14 cellular contexts compared by ENCODE assay signal in genomic region chr14:23004274-23004673, GRCh38. TPM values are rescaled to one million over a fixed set of nuclear protein-coding genes. Genes with fewer than 3 reads are reported as not detected.
A peak's percentile ranks its signal among the peaks of the same experiment; 100 is the strongest.
DNase-seq lines count a peak whose midpoint lies in the region; ATAC-seq, FAIRE-seq and TF ChIP-seq lines count a peak whose summit lies in the region.
"Not testable (repeated sequence)": the region's sequence is repeated elsewhere in the genome, so short reads cannot be mapped to it uniquely, and the experiment has no call there.
"Had no signal": no experiment of that assay in that cellular context is flagged by ENCODE, and none has a peak within 500 bp of the region (broad histone marks: within the 10 kb centered on the region; RNA-seq: fewer than 3 reads in every experiment).

No MANE protein-coding gene starts in this region.

- peaks cover 38% of the 10 kb centered on the region for H3K79me2 ChIP-seq in K562 (ENCODE audit: control insufficient read depth, insufficient read depth, low read length)

- TF ChIP-seq CTCF in A549 (IDR thresholded peaks at IDR 0.05); K562 (IDR thresholded peaks at IDR 0.05 in 2 of 3, conservative IDR thresholded peaks at IDR 0.05 in 1 of 3; ENCODE audit: insufficient read depth in 2 of 3, low read depth in 1 of 3, low read length in 3 of 3); epithelial cell of esophagus (IDR thresholded peaks at IDR 0.05; ENCODE audit: insufficient read depth, low read depth, low read length, missing control alignments); neural crest cell (conservative IDR thresholded peaks at IDR 0.05): not testable (repeated sequence)

- in situ Hi-C loops in K562 (cut with MboI) = not testable (repeated sequence)

- intact Hi-C loops in K562 (cut with micrococcal nuclease) = not testable (repeated sequence)

- H3K36me3 ChIP-seq in K562 (ENCODE audit: control insufficient read depth, insufficient read depth, low read length) = not testable (repeated sequence)

- POLR2A ChIA-PET in A549 (lab: Yijun Ruan, JAX) = not testable (repeated sequence)
- POLR2A ChIA-PET in K562 (lab: Yijun Ruan, JAX) = interaction anchor here (0.6 to 1.3 kb wide), 3 partner anchors 8 to 51 kb away, joined by 3 to 5 read pairs (median 4); no protein-coding TSS in a partner anchor

- not testable (repeated sequence) for FAIRE-seq in A549 (lab: Jason Lieb, UNC); K562 (lab: Jason Lieb, UNC)

- peak overlapping the region; percentile 12 for H3K27ac Mint-ChIP-seq in neural crest cell (ENCODE audit: unreplicated experiment)

- H3K4me3 Mint-ChIP-seq in neural crest cell = peak overlapping the region; percentile 80

- H4K20me1 ChIP-seq in K562 (replicated peaks; ENCODE audit: control insufficient read depth, insufficient read depth, low read length) = not testable (repeated sequence)

- ATAC-seq in A549, K562: not testable (repeated sequence)

- not testable (repeated sequence) for H3K9me1 ChIP-seq in K562 (ENCODE audit: control insufficient read depth, insufficient read depth, low read length)

- not testable (repeated sequence) for H3K9me3 Mint-ChIP-seq in neural crest cell

- H3K9ac ChIP-seq in K562 (ENCODE audit: insufficient read depth in 1 of 2, low read depth in 2 of 2, low read length in 2 of 2) = not testable (repeated sequence)

- TF ChIP-seq POLR2A in A549 (IDR thresholded peaks at IDR 0.05; ENCODE audit: low read length); K562 (conservative IDR thresholded peaks at IDR 0.05): not testable (repeated sequence)

- not testable (repeated sequence) for DNase-seq in A549 (ENCODE audit: low read depth in 1 of 2, low spot score in 1 of 2); K562 (ENCODE audit: extremely low read depth in 1 of 4, low spot score in 3 of 4); neural crest cell (ENCODE audit: low read depth, low spot score)
- peak; percentile 34 for DNase-seq in epithelial cell of esophagus (ENCODE audit: low read depth)

- CTCF ChIA-PET in A549 (lab: Yijun Ruan, JAX) = interaction anchor here (0.6 to 34.0 kb wide), 3 partner anchors 17 to 123 kb away, joined by 3 to 1206 read pairs (median 18); partner anchors contain the start of genes CDH24 and PSMB11
- CTCF ChIA-PET in K562 (lab: Yijun Ruan, JAX; ENCODE audit: low intra/inter-chr PET ratio) = not testable (repeated sequence)

- H3K27ac ChIP-seq in A549; K562 (ENCODE audit: extremely low read depth, low read depth, low read length): not testable (repeated sequence)

- H3K4me2 ChIP-seq in A549; K562 (ENCODE audit: insufficient read depth, low read length): not testable (repeated sequence)

- 98% methylated on average over 4 of the region's 4 CpGs for WGBS in A549 (ENCODE audit: missing lambda C conversion rate)
- 91% methylated on average over 4 of the region's 4 CpGs for WGBS in K562 (ENCODE audit: insufficient coverage, low coverage, missing lambda C conversion rate)

- H3K4me1 ChIP-seq in A549 (peaks cover 24% of the 10 kb centered on the region), K562 (replicated peaks in 1 of 2; ENCODE audit: control insufficient read depth in 2 of 2, insufficient read depth in 2 of 2, low read length in 2 of 2) (peaks cover 24 to 27% of the 10 kb centered on the region in 2 experiments)

- not testable (repeated sequence) for H3K27me3 ChIP-seq in K562 (ENCODE audit: control insufficient read depth in 2 of 2, insufficient read depth in 2 of 2, low read length in 2 of 2)

- BruUV-seq in K562 (replicated peaks; lab: Mats Ljungman, UMichigan) = not testable (repeated sequence)

- not testable (repeated sequence) for H2AFZ ChIP-seq in K562 (ENCODE audit: low read depth, low read length)

- H3K27me3 Mint-ChIP-seq in neural crest cell (ENCODE audit: low read depth) = not testable (repeated sequence)

- not testable (repeated sequence) for H3K4me3 ChIP-seq in A549; K562; epithelial cell of esophagus (ENCODE audit: low read length)

- H3K4me1 Mint-ChIP-seq in neural crest cell = peaks cover 34% of the 10 kb centered on the region

- not testable (repeated sequence) for H3K9me3 ChIP-seq in A549; K562 (replicated peaks; ENCODE audit: control insufficient read depth, insufficient read depth, low read depth, low read length)

- H3K36me3 Mint-ChIP-seq in neural crest cell (ENCODE audit: low read depth) = not testable (repeated sequence)

- not testable (repeated sequence) for TF ChIP-seq EP300 in A549 (IDR thresholded peaks at IDR 0.05); K562 (IDR thresholded peaks at IDR 0.05; ENCODE audit: low read length)

- TF ChIP-seq RAD21 in A549 (conservative IDR thresholded peaks at IDR 0.05 in 1 of 2, IDR thresholded peaks at IDR 0.05 in 1 of 2); K562 (CRISPR knock-in tag; conservative IDR thresholded peaks at IDR 0.05 in 1 of 2, IDR thresholded peaks at IDR 0.05 in 1 of 2): not testable (repeated sequence)

RNA-seq across cellular contexts. Expression of gene C14orf93, which starts 5.7 kb away (rescaled TPM):
- polyA plus RNA-seq in A549 (2011; rRNA removed) = 9.7 and 10.1 TPM in 2 replicates
- polyA plus RNA-seq in A549 (2012; cell fraction: cytosol; rRNA removed) = 7.8 and 8.4 TPM in 2 replicates
- polyA plus RNA-seq in A549 (2012; cell fraction: nucleus; rRNA removed) = 18.6 and 22.8 TPM in 2 replicates
- polyA plus RNA-seq in A549 (2017; fragmentation: RNase III; extraction: RNeasy Plus Mini Kit Qiagen cat#74134 plus additional on column Dnase treatment) = 5.6 to 6.8 TPM (median 5.7 TPM) in 3 replicates
- 16.3 and 18.8 TPM in 2 replicates for polyA minus RNA-seq in A549 (2011; rRNA and poly(A)+ RNA removed)
- 17.1 and 22.1 TPM in 2 replicates for total RNA-seq in K562 (2011; cell fraction: chromatin; rRNA removed; ENCODE audit: low replicate concordance)
- total RNA-seq in K562 (2011; cell fraction: nucleolus; rRNA removed) = 11.1 and 12.5 TPM in 2 replicates
- 12.4 and 13.6 TPM in 2 replicates for total RNA-seq in K562 (2011; cell fraction: nucleoplasm; rRNA removed)
- total RNA-seq in K562 (2014; rRNA removed) = 17.0 and 18.7 TPM in 2 replicates
- 11.1 and 12.9 TPM in 2 replicates for total RNA-seq in K562 (2014; rRNA removed; fragmentation: Illumina TruSeq; extraction: Trizol)
- 11.8 and 14.8 TPM in 2 replicates for total RNA-seq in K562 (2015; rRNA removed; fragmentation: Illumina TruSeq; extraction: Trizol)
- total RNA-seq in K562 (2021) = 15.9 and 16.1 TPM in 2 replicates
- 20.4 and 23.1 TPM in 2 replicates for polyA plus RNA-seq in K562 (2011; rRNA removed)
- polyA plus RNA-seq in K562 (2011; cell fraction: cytosol; rRNA removed) = 24.5 and 29.4 TPM in 2 replicates
- polyA plus RNA-seq in K562 (2011; cell fraction: nucleus; rRNA removed) = 21.8 and 24.5 TPM in 2 replicates
- polyA plus RNA-seq in K562 (2012) = 11.8 and 23.7 TPM in 2 replicates
- polyA plus RNA-seq in K562 (2014; fragmentation: Illumina TruSeq; extraction: Trizol) = 22.0 and 26.3 TPM in 2 replicates
- 1 to 10 TPM; 2.2 to 3.0 TPM for polyA plus RNA-seq in K562 (2014; fragmentation: Nextera tagmentation; extraction: Ambion mirVana)
- 22.4 and 24.3 TPM in 2 replicates for polyA plus RNA-seq in K562 (2014; rRNA removed)
- polyA minus RNA-seq in K562 (2011; rRNA and poly(A)+ RNA removed) = 28.0 and 29.8 TPM in 2 replicates
- 9.7 and 11.8 TPM in 2 replicates for polyA minus RNA-seq in K562 (2011; cell fraction: cytosol; rRNA and poly(A)+ RNA removed)
- polyA minus RNA-seq in K562 (2011; cell fraction: nucleus; rRNA and poly(A)+ RNA removed) = 5.3 and 7.0 TPM in 2 replicates
- 11.5 and 13.6 TPM in 2 replicates for total RNA-seq in neural crest cell

RNA-seq across cellular contexts. Expression of gene AJUBA, which starts 21.9 kb away (rescaled TPM):
- 98.0 and 152 TPM in 2 replicates for polyA plus RNA-seq in A549 (2011; rRNA removed)
- 46.7 and 67.4 TPM in 2 replicates for polyA plus RNA-seq in A549 (2012; cell fraction: cytosol; rRNA removed)
- polyA plus RNA-seq in A549 (2012; cell fraction: nucleus; rRNA removed) = 71.5 and 76.7 TPM in 2 replicates
- polyA plus RNA-seq in A549 (2017; fragmentation: RNase III; extraction: RNeasy Plus Mini Kit Qiagen cat#74134 plus additional on column Dnase treatment) = 53.4 to 68.0 TPM (median 59.0 TPM) in 3 replicates
- 137 and 160 TPM in 2 replicates for polyA minus RNA-seq in A549 (2011; rRNA and poly(A)+ RNA removed)
- total RNA-seq in K562 (2011; cell fraction: chromatin; rRNA removed; ENCODE audit: low replicate concordance) = 12.8 and 18.9 TPM in 2 replicates
- 9.2 and 10.0 TPM in 2 replicates for total RNA-seq in K562 (2011; cell fraction: nucleolus; rRNA removed)
- 10.9 and 18.6 TPM in 2 replicates for total RNA-seq in K562 (2011; cell fraction: nucleoplasm; rRNA removed)
- 3.3 and 5.3 TPM in 2 replicates for total RNA-seq in K562 (2014; rRNA removed)
- total RNA-seq in K562 (2014; rRNA removed; fragmentation: Illumina TruSeq; extraction: Trizol) = 3.1 and 3.2 TPM in 2 replicates
- total RNA-seq in K562 (2015; rRNA removed; fragmentation: Illumina TruSeq; extraction: Trizol) = 1.5 and 1.8 TPM in 2 replicates
- total RNA-seq in K562 (2021) = 2.9 and 4.3 TPM in 2 replicates
- polyA plus RNA-seq in K562 (2011; rRNA removed) = 4.7 and 6.4 TPM in 2 replicates
- polyA plus RNA-seq in K562 (2011; cell fraction: cytosol; rRNA removed) = 3.5 and 5.2 TPM in 2 replicates
- polyA plus RNA-seq in K562 (2011; cell fraction: nucleus; rRNA removed) = 7.3 and 10.0 TPM in 2 replicates
- 3.0 and 13.8 TPM in 2 replicates for polyA plus RNA-seq in K562 (2012)
- polyA plus RNA-seq in K562 (2014; fragmentation: Illumina TruSeq; extraction: Trizol) = 2.3 and 2.8 TPM in 2 replicates
- 1 to 10 TPM in 1 of 2 experiments, under 1 TPM in 1; 0.73 to 1.6 TPM for polyA plus RNA-seq in K562 (2014; fragmentation: Nextera tagmentation; extraction: Ambion mirVana)
- polyA plus RNA-seq in K562 (2014; rRNA removed) = 2.0 and 2.2 TPM in 2 replicates
- polyA minus RNA-seq in K562 (2011; rRNA and poly(A)+ RNA removed) = 10.0 and 10.6 TPM in 2 replicates
- polyA minus RNA-seq in K562 (2011; cell fraction: cytosol; rRNA and poly(A)+ RNA removed) = 3.7 and 4.5 TPM in 2 replicates
- polyA minus RNA-seq in K562 (2011; cell fraction: nucleus; rRNA and poly(A)+ RNA removed) = 4.7 and 9.6 TPM in 2 replicates
- total RNA-seq in neural crest cell = 32.8 and 33.1 TPM in 2 replicates
- polyA plus RNA-seq: CD14-positive monocyte had no signal

RNA-seq across cellular contexts. Expression of gene PSMB5, which starts 30.4 kb away (rescaled TPM):
- polyA plus RNA-seq in A549 (2011; rRNA removed) = 283 and 337 TPM in 2 replicates
- polyA plus RNA-seq in A549 (2012; cell fraction: cytosol; rRNA removed) = 501 and 506 TPM in 2 replicates
- polyA plus RNA-seq in A549 (2012; cell fraction: nucleus; rRNA removed) = 330 and 348 TPM in 2 replicates
- 352 to 365 TPM (median 363 TPM) in 3 replicates for polyA plus RNA-seq in A549 (2017; fragmentation: RNase III; extraction: RNeasy Plus Mini Kit Qiagen cat#74134 plus additional on column Dnase treatment)
- 282 and 294 TPM in 2 replicates for polyA minus RNA-seq in A549 (2011; rRNA and poly(A)+ RNA removed)
- total RNA-seq in K562 (2011; cell fraction: chromatin; rRNA removed; ENCODE audit: low replicate concordance) = 49.0 and 108 TPM in 2 replicates
- total RNA-seq in K562 (2011; cell fraction: nucleolus; rRNA removed) = 166 and 172 TPM in 2 replicates
- total RNA-seq in K562 (2011; cell fraction: nucleoplasm; rRNA removed) = 110 and 115 TPM in 2 replicates
- 279 and 297 TPM in 2 replicates for total RNA-seq in K562 (2014; rRNA removed)
- total RNA-seq in K562 (2014; rRNA removed; fragmentation: Illumina TruSeq; extraction: Trizol) = 204 and 223 TPM in 2 replicates
- 210 and 212 TPM in 2 replicates for total RNA-seq in K562 (2015; rRNA removed; fragmentation: Illumina TruSeq; extraction: Trizol)
- total RNA-seq in K562 (2021) = 198 and 218 TPM in 2 replicates
- 273 and 285 TPM in 2 replicates for polyA plus RNA-seq in K562 (2011; rRNA removed)
- polyA plus RNA-seq in K562 (2011; cell fraction: cytosol; rRNA removed) = 421 and 454 TPM in 2 replicates
- 100 and 125 TPM in 2 replicates for polyA plus RNA-seq in K562 (2011; cell fraction: nucleus; rRNA removed)
- polyA plus RNA-seq in K562 (2012) = 194 and 217 TPM in 2 replicates
- 194 and 201 TPM in 2 replicates for polyA plus RNA-seq in K562 (2014; fragmentation: Illumina TruSeq; extraction: Trizol)
- 1,000 to 10,000 TPM; 1,679 to 1,870 TPM for polyA plus RNA-seq in K562 (2014; fragmentation: Nextera tagmentation; extraction: Ambion mirVana)
- 249 and 269 TPM in 2 replicates for polyA plus RNA-seq in K562 (2014; rRNA removed)
- 242 and 304 TPM in 2 replicates for polyA minus RNA-seq in K562 (2011; rRNA and poly(A)+ RNA removed)
- 130 and 188 TPM in 2 replicates for polyA minus RNA-seq in K562 (2011; cell fraction: cytosol; rRNA and poly(A)+ RNA removed)
- polyA minus RNA-seq in K562 (2011; cell fraction: nucleus; rRNA and poly(A)+ RNA removed) = 61.7 and 82.4 TPM in 2 replicates
- 199 and 215 TPM in 2 replicates for total RNA-seq in neural crest cell

RNA-seq across cellular contexts. Expression of gene PSMB11, which starts 37.7 kb away (rescaled TPM):
- polyA plus RNA-seq in A549 (2011; rRNA removed) (not detected in 2 replicates), A549 (2017; fragmentation: RNase III; extraction: RNeasy Plus Mini Kit Qiagen cat#74134 plus additional on column Dnase treatment) (not detected in 3 replicates), K562 (2011; rRNA removed) (not detected in 2 replicates), K562 (2014; fragmentation: Illumina TruSeq; extraction: Trizol) (not detected in 2 replicates), K562 (2014; fragmentation: Nextera tagmentation; extraction: Ambion mirVana) (not detected), K562 (2014; rRNA removed) (not detected in 2 replicates)
- not detected in 2 replicates for polyA plus RNA-seq in A549 (2012; cell fraction: cytosol; rRNA removed)
- polyA plus RNA-seq in A549 (2012; cell fraction: nucleus; rRNA removed) = not detected in 2 replicates
- polyA minus RNA-seq in A549 (2011; rRNA and poly(A)+ RNA removed) = not detected in 2 replicates
- total RNA-seq in K562 (2011; cell fraction: chromatin; rRNA removed; ENCODE audit: low replicate concordance) = not detected in 2 replicates
- total RNA-seq in K562 (2011; cell fraction: nucleolus; rRNA removed) = 0.17 TPM in 1 of 2 replicates, not detected in the other
- not detected in 2 replicates for total RNA-seq in K562 (2011; cell fraction: nucleoplasm; rRNA removed)
- total RNA-seq in K562 (2014; rRNA removed) (not detected in 2 replicates), K562 (2014; rRNA removed; fragmentation: Illumina TruSeq; extraction: Trizol) (not detected in 2 replicates), K562 (2015; rRNA removed; fragmentation: Illumina TruSeq; extraction: Trizol) (not detected in 2 replicates), K562 (2021) (not detected in 2 replicates), neural crest cell (not detected in 2 replicates)
- polyA plus RNA-seq in K562 (2011; cell fraction: cytosol; rRNA removed) = 0.06 TPM in 1 of 2 replicates, not detected in the other
- not detected in 2 replicates for polyA plus RNA-seq in K562 (2011; cell fraction: nucleus; rRNA removed)
- not detected in 2 replicates for polyA plus RNA-seq in K562 (2012)
- polyA minus RNA-seq in K562 (2011; rRNA and poly(A)+ RNA removed) = not detected in 2 replicates
- not detected in 2 replicates for polyA minus RNA-seq in K562 (2011; cell fraction: cytosol; rRNA and poly(A)+ RNA removed)
- not detected in 2 replicates for polyA minus RNA-seq in K562 (2011; cell fraction: nucleus; rRNA and poly(A)+ RNA removed)
- total RNA-seq: A172; A673; CD4-positive, alpha-beta memory T cell; CD4-positive, CD25-positive, alpha-beta regulatory T cell; CD8-positive, alpha-beta memory T cell; Daoy; G401; GM12878 had no signal
- polyA plus RNA-seq: AG04450; CD14-positive monocyte; CD4-positive, alpha-beta memory T cell; CD4-positive, CD25-positive, alpha-beta regulatory T cell; CD8-positive, alpha-beta memory T cell; GM12878 had no signal

RNA-seq across cellular contexts. Expression of gene HAUS4, which starts 47.4 kb away (rescaled TPM):
- 69.3 and 76.0 TPM in 2 replicates for polyA plus RNA-seq in A549 (2011; rRNA removed)
- polyA plus RNA-seq in A549 (2012; cell fraction: cytosol; rRNA removed) = 32.4 and 37.5 TPM in 2 replicates
- 33.2 and 48.7 TPM in 2 replicates for polyA plus RNA-seq in A549 (2012; cell fraction: nucleus; rRNA removed)
- 35.9 to 42.6 TPM (median 37.3 TPM) in 3 replicates for polyA plus RNA-seq in A549 (2017; fragmentation: RNase III; extraction: RNeasy Plus Mini Kit Qiagen cat#74134 plus additional on column Dnase treatment)
- polyA minus RNA-seq in A549 (2011; rRNA and poly(A)+ RNA removed) = 33.1 and 40.3 TPM in 2 replicates
- total RNA-seq in K562 (2011; cell fraction: chromatin; rRNA removed; ENCODE audit: low replicate concordance) = 69.7 and 91.7 TPM in 2 replicates
- total RNA-seq in K562 (2011; cell fraction: nucleolus; rRNA removed) = 49.2 and 58.2 TPM in 2 replicates
- total RNA-seq in K562 (2011; cell fraction: nucleoplasm; rRNA removed) = 65.3 and 66.7 TPM in 2 replicates
- 53.3 and 62.8 TPM in 2 replicates for total RNA-seq in K562 (2014; rRNA removed)
- 59.2 and 62.3 TPM in 2 replicates for total RNA-seq in K562 (2014; rRNA removed; fragmentation: Illumina TruSeq; extraction: Trizol)
- total RNA-seq in K562 (2015; rRNA removed; fragmentation: Illumina TruSeq; extraction: Trizol) = 44.1 and 49.2 TPM in 2 replicates
- 47.4 and 49.3 TPM in 2 replicates for total RNA-seq in K562 (2021)
- 80.3 and 85.4 TPM in 2 replicates for polyA plus RNA-seq in K562 (2011; rRNA removed)
- 34.3 and 50.3 TPM in 2 replicates for polyA plus RNA-seq in K562 (2011; cell fraction: cytosol; rRNA removed)
- 60.6 and 85.4 TPM in 2 replicates for polyA plus RNA-seq in K562 (2011; cell fraction: nucleus; rRNA removed)
- 43.0 and 99.2 TPM in 2 replicates for polyA plus RNA-seq in K562 (2012)
- polyA plus RNA-seq in K562 (2014; fragmentation: Illumina TruSeq; extraction: Trizol) = 41.2 and 46.3 TPM in 2 replicates
- 10 to 100 TPM; 12.5 to 13.0 TPM for polyA plus RNA-seq in K562 (2014; fragmentation: Nextera tagmentation; extraction: Ambion mirVana)
- polyA plus RNA-seq in K562 (2014; rRNA removed) = 71.8 and 71.9 TPM in 2 replicates
- 76.9 and 94.5 TPM in 2 replicates for polyA minus RNA-seq in K562 (2011; rRNA and poly(A)+ RNA removed)
- polyA minus RNA-seq in K562 (2011; cell fraction: cytosol; rRNA and poly(A)+ RNA removed) = 27.2 and 28.9 TPM in 2 replicates
- 28.1 and 36.3 TPM in 2 replicates for polyA minus RNA-seq in K562 (2011; cell fraction: nucleus; rRNA and poly(A)+ RNA removed)
- total RNA-seq in neural crest cell = 58.7 and 62.7 TPM in 2 replicates
